In genomic region chr22:37709445-37709765, GRCh38 we compare ENCODE assay signal across 17 cellular contexts. TPM values are rescaled to one million over a fixed set of nuclear protein-coding genes. Genes with fewer than 3 reads are reported as not detected.
DNase-seq lines count a peak whose midpoint lies in the region; ATAC-seq and TF ChIP-seq lines count a peak whose summit lies in the region.
"Had no signal": no experiment of that assay in that cellular context is flagged by ENCODE, and none has a peak within 500 bp of the region (broad histone marks: within the 10 kb centered on the region; RNA-seq: fewer than 3 reads in every experiment).

No MANE protein-coding gene starts in this region.

- H3K4me1 ChIP-seq in GM23338 (ENCODE audit: insufficient read depth) (no peaks in the 10 kb centered on the region), KMS-11 (ENCODE audit: low read depth, poor library complexity, severe bottlenecking) (peaks cover 8% of the 10 kb centered on the region), neuronal stem cell (ENCODE audit: control insufficient read depth in 2 of 2, insufficient read depth in 1 of 2, low read depth in 1 of 2, low read length in 2 of 2) (no peaks in the 10 kb centered on the region)
- H3K4me1 ChIP-seq: Caco-2, HAP-1 had no signal

- H3K36me3 ChIP-seq in GM23338 (ENCODE audit: insufficient read depth) (0 out of 2 replicates have a peak, but pooled peaks cover 5% of the 10 kb centered on the region), KMS-11 (ENCODE audit: insufficient read depth) (no peaks in the 10 kb centered on the region), neuronal stem cell (replicated peaks in 1 of 2; ENCODE audit: control insufficient read depth in 2 of 2, insufficient read depth in 2 of 2, low read length in 2 of 2) (peaks cover 0 to 46% of the 10 kb centered on the region in 2 donors)
- H3K36me3 ChIP-seq: HAP-1 had no signal

- H3K4me2 ChIP-seq in GM23338 (no peak overlapping the region), KMS-11 (peak overlapping the region; percentile 34), neuronal stem cell (ENCODE audit: insufficient read depth, low read length, poor library complexity, severe bottlenecking) (no peak overlapping the region)

- no peaks in the 10 kb centered on the region for H3F3A ChIP-seq in GM23338 (replicated peaks; ENCODE audit: low read depth)

- no peak overlapping the region for H3K9ac ChIP-seq in KMS-11
- no peak overlapping the region for H3K9ac ChIP-seq in neuronal stem cell (ENCODE audit: low read depth, low read length, poor library complexity)
- H3K9ac ChIP-seq: GM23248 had no signal

- H2AK5ac ChIP-seq in neuronal stem cell (ENCODE audit: low read depth, low read length), result peak overlapping the region; percentile 81

- no peak overlapping the region for H3K27ac ChIP-seq in GM23338 (ENCODE audit: low read depth)
- H3K27ac ChIP-seq in KMS-11, result no peak overlapping the region
- H3K27ac ChIP-seq in neuronal stem cell (replicated peaks; ENCODE audit: low read length), result no peak overlapping the region
- no peak overlapping the region for H3K27ac ChIP-seq in substantia nigra (ENCODE audit: low read depth, low read length, poor library complexity, severe bottlenecking)
- H3K27ac ChIP-seq: C4-2B, GM23248 had no signal

- ATAC-seq in GM23338 (peak; percentile 64), esophagus mucosa (peak; percentile 5)
- no peak for ATAC-seq in activated CD8-positive, alpha-beta T cell treated with anti-CD3 and anti-CD28 coated beads, Interleukin-2, amount 10 ng/mL, durations not matched to agents 7 days and 5 days
- ATAC-seq: CD8-positive, alpha-beta T cell; GM12878 had no signal

- peak overlapping the region; percentile 30 for H2BK12ac ChIP-seq in neuronal stem cell (ENCODE audit: low read length)

- no peak overlapping the region for H4K91ac ChIP-seq in neuronal stem cell (ENCODE audit: low read depth, low read length, poor library complexity)

- no peaks in the 10 kb centered on the region for H3K9me2 ChIP-seq in GM23338 (ENCODE audit: insufficient read depth)

- CTCF ChIA-PET in activated CD8-positive, alpha-beta T cell treated with anti-CD3 and anti-CD28 coated beads, Interleukin-2, amount 10 ng/mL, durations not matched to agents 7 days and 5 days (lab: Charles Lee), result no interaction called here

- no peak overlapping the region for H2BK120ac ChIP-seq in neuronal stem cell (ENCODE audit: low read depth, low read length)

- H2BK5ac ChIP-seq in neuronal stem cell (ENCODE audit: low read length), result no peak overlapping the region

- H2BK15ac ChIP-seq in neuronal stem cell (ENCODE audit: low read length), result no peak overlapping the region

- WGBS in neuronal stem cell (ENCODE audit: extremely low coverage in 2 of 2, insufficient read length in 2 of 2, insufficient replicate concordance in 1 of 2), 2 donors, result no CpG with 5 or more reads among the region's 15 CpGs

- POLR2A ChIA-PET in activated CD8-positive, alpha-beta T cell treated with anti-CD3 and anti-CD28 coated beads, Interleukin-2, amount 10 ng/mL, durations not matched to agents 7 days and 5 days (lab: Charles Lee), result no interaction called here

- H3K4me3 ChIP-seq in GM23338 (no peak overlapping the region), KMS-11 (IDR thresholded peaks at IDR 0.05; ENCODE audit: insufficient read depth, low read depth, low read length) (no peak overlapping the region), neuronal stem cell (ENCODE audit: low read length in 2 of 2) (no peak overlapping the region), foreskin fibroblast (ENCODE audit: low read depth in 1 of 2, low read length in 2 of 2) (no peak overlapping the region)
- H3K4me3 ChIP-seq: GM12878, GM23248, HAP-1 had no signal

- peaks cover 44% of the 10 kb centered on the region for H3K36me3 Mint-ChIP-seq in GM23338 (ENCODE audit: low read depth)
- peaks cover 2% of the 10 kb centered on the region for H3K36me3 Mint-ChIP-seq in activated CD8-positive, alpha-beta T cell treated with anti-CD3 and anti-CD28 coated beads, Interleukin-2, amount 10 ng/mL, durations not matched to agents 7 days and 5 days (ENCODE audit: low read depth)

- no peaks in the 10 kb centered on the region for H4K20me1 ChIP-seq in GM23338 (replicated peaks; ENCODE audit: insufficient read depth)
- H4K20me1 ChIP-seq in KMS-11 (ENCODE audit: insufficient read depth), result no peaks in the 10 kb centered on the region

- H3K27me3 Mint-ChIP-seq in GM23338 (ENCODE audit: insufficient read depth, low read depth, poor library complexity), result peaks cover 12% of the 10 kb centered on the region
- H3K27me3 Mint-ChIP-seq in activated CD8-positive, alpha-beta T cell treated with anti-CD3 and anti-CD28 coated beads, Interleukin-2, amount 10 ng/mL, durations not matched to agents 7 days and 5 days (ENCODE audit: low read depth), result no peaks in the 10 kb centered on the region
- H3K27me3 Mint-ChIP-seq: CD4-positive, CD25-positive, alpha-beta regulatory T cell had no signal

- no peak overlapping the region for H3K4ac ChIP-seq in neuronal stem cell (ENCODE audit: low read length)

- peak overlapping the region; percentile 38 for H3K14ac ChIP-seq in neuronal stem cell (ENCODE audit: low read length)

- H4K8ac ChIP-seq in neuronal stem cell (ENCODE audit: low read depth, low read length), result no peak overlapping the region

- TF ChIP-seq CTCF in GM23338 (conservative IDR thresholded peaks at IDR 0.05; ENCODE audit: low read depth in 2 of 2) (no peak), KMS-11 (conservative IDR thresholded peaks at IDR 0.05; ENCODE audit: low read depth, low read length) (no peak), foreskin fibroblast (IDR thresholded peaks at IDR 0.05; ENCODE audit: low read depth, low read length) (no peak)

- H3K4me1 Mint-ChIP-seq in GM23338, result peaks cover 8% of the 10 kb centered on the region
- H3K4me1 Mint-ChIP-seq in activated CD8-positive, alpha-beta T cell treated with anti-CD3 and anti-CD28 coated beads, Interleukin-2, amount 10 ng/mL, durations not matched to agents 7 days and 5 days (ENCODE audit: low read depth), result no peaks in the 10 kb centered on the region

- H3K18ac ChIP-seq in neuronal stem cell (ENCODE audit: low read length), result no peak overlapping the region

- H3K79me1 ChIP-seq in neuronal stem cell (ENCODE audit: low read depth, low read length), result no peaks in the 10 kb centered on the region

- H3K79me2 ChIP-seq in GM23338 (replicated peaks; ENCODE audit: insufficient read depth) (no peaks in the 10 kb centered on the region), KMS-11 (ENCODE audit: insufficient read depth, low read depth) (no peaks in the 10 kb centered on the region)

- peak overlapping the region; percentile 10 for H3K23ac ChIP-seq in neuronal stem cell (ENCODE audit: low read depth, low read length, poor library complexity)

- no peak overlapping the region for H2AFZ ChIP-seq in GM23338
- no peak overlapping the region for H2AFZ ChIP-seq in KMS-11 (ENCODE audit: low read depth)
- H2AFZ ChIP-seq in neuronal stem cell (ENCODE audit: low read length), result no peak overlapping the region
- H2AFZ ChIP-seq: GM23248 had no signal

- peaks cover 0 to 2% of the 10 kb centered on the region in 2 donors for H3K9me3 ChIP-seq in neuronal stem cell (replicated peaks in 1 of 2; ENCODE audit: control insufficient read depth in 2 of 2, insufficient read depth in 1 of 2, low read depth in 1 of 2, low read length in 2 of 2)
- H3K9me3 ChIP-seq: Caco-2, HAP-1 had no signal

- no peak overlapping the region for H3K27ac Mint-ChIP-seq in GM23338
- no peak overlapping the region for H3K27ac Mint-ChIP-seq in activated CD8-positive, alpha-beta T cell treated with anti-CD3 and anti-CD28 coated beads, Interleukin-2, amount 10 ng/mL, durations not matched to agents 7 days and 5 days
- H3K27ac Mint-ChIP-seq: CD4-positive, CD25-positive, alpha-beta regulatory T cell; CD8-positive, alpha-beta T cell; HFFc6 had no signal

- DNase-seq in GM23338 (ENCODE audit: low spot score) (no peak), neuronal stem cell (ENCODE audit: low spot score) (no peak), substantia nigra (lab: John Stamatoyannopoulos, UW) (no peak), foreskin fibroblast (no peak)
- no peak for DNase-seq in activated CD8-positive, alpha-beta T cell treated with anti-CD3 and anti-CD28 coated beads, Interleukin-2, amount 10 ng/mL, durations not matched to agents 7 days and 5 days
- DNase-seq: Caco-2; CD4-positive, CD25-positive, alpha-beta regulatory T cell; CD8-positive, alpha-beta T cell; DND-41; GDM1; GM23248; HFFc6 had no signal

- H3K27me3 ChIP-seq in GM23338 (ENCODE audit: insufficient read depth) (no peaks in the 10 kb centered on the region), KMS-11 (ENCODE audit: insufficient read depth, low read depth) (no peaks in the 10 kb centered on the region), neuronal stem cell (ENCODE audit: control insufficient read depth in 3 of 3, insufficient read depth in 3 of 3, low read depth in 1 of 3, low read length in 3 of 3) (no peaks in the 10 kb centered on the region)

- no peak overlapping the region for H3K4me3 Mint-ChIP-seq in GM23338
- H3K4me3 Mint-ChIP-seq in activated CD8-positive, alpha-beta T cell treated with anti-CD3 and anti-CD28 coated beads, Interleukin-2, amount 10 ng/mL, durations not matched to agents 7 days and 5 days, result no peak overlapping the region
- H3K4me3 Mint-ChIP-seq: CD4-positive, CD25-positive, alpha-beta regulatory T cell; CD8-positive, alpha-beta T cell; HFFc6 had no signal

- H3K9me3 Mint-ChIP-seq in GM23338, result no peaks in the 10 kb centered on the region
- no peaks in the 10 kb centered on the region for H3K9me3 Mint-ChIP-seq in activated CD8-positive, alpha-beta T cell treated with anti-CD3 and anti-CD28 coated beads, Interleukin-2, amount 10 ng/mL, durations not matched to agents 7 days and 5 days (ENCODE audit: insufficient read depth)
- H3K9me3 Mint-ChIP-seq: CD4-positive, CD25-positive, alpha-beta regulatory T cell; CD8-positive, alpha-beta T cell; HFFc6 had no signal

RNA-seq across cellular contexts. Expression of gene TRIOBP, which starts 12.6 kb away (rescaled TPM):
- total RNA-seq in GM23338 (2014; rRNA removed; shearing (Covaris generic)), result 41.2 and 48.4 TPM in 2 replicates
- polyA plus RNA-seq in GM23338 (2016; fragmentation: Nextera tagmentation; extraction: Ambion mirVana), result 21.4 and 22.6 TPM in 2 replicates
- total RNA-seq in esophagus mucosa, result 68.3 TPM
- 17.8 TPM for polyA plus RNA-seq in neuronal stem cell (2013, experiment 1 of 2)
- polyA plus RNA-seq in neuronal stem cell (2013, experiment 2 of 2), result 17.3 TPM
- 10 to 100 TPM; 45.2 to 45.8 TPM for total RNA-seq in activated CD8-positive, alpha-beta T cell treated with anti-CD3 and anti-CD28 coated beads, Interleukin-2, amount 10 ng/mL, durations not matched to agents 7 days and 5 days

RNA-seq across cellular contexts. Expression of gene NOL12, which starts 23.3 kb away (rescaled TPM):
- 18.6 and 22.2 TPM in 2 replicates for total RNA-seq in GM23338 (2014; rRNA removed; shearing (Covaris generic))
- 48.5 and 58.8 TPM in 2 replicates for polyA plus RNA-seq in GM23338 (2016; fragmentation: Nextera tagmentation; extraction: Ambion mirVana)
- 32.8 TPM for total RNA-seq in esophagus mucosa
- 22.6 TPM for polyA plus RNA-seq in neuronal stem cell (2013, experiment 1 of 2)
- polyA plus RNA-seq in neuronal stem cell (2013, experiment 2 of 2), result 19.5 TPM
- 10 to 100 TPM; 42.6 to 45.3 TPM for total RNA-seq in activated CD8-positive, alpha-beta T cell treated with anti-CD3 and anti-CD28 coated beads, Interleukin-2, amount 10 ng/mL, durations not matched to agents 7 days and 5 days

RNA-seq across cellular contexts. Expression of gene LGALS1, which starts 34.0 kb away (rescaled TPM):
- 31.2 and 58.7 TPM in 2 replicates for total RNA-seq in GM23338 (2014; rRNA removed; shearing (Covaris generic))
- 62.5 and 72.6 TPM in 2 replicates for polyA plus RNA-seq in GM23338 (2016; fragmentation: Nextera tagmentation; extraction: Ambion mirVana)
- 55.5 TPM for total RNA-seq in esophagus mucosa
- polyA plus RNA-seq in neuronal stem cell (2013, experiment 1 of 2), result 41.9 TPM
- polyA plus RNA-seq in neuronal stem cell (2013, experiment 2 of 2), result 44.2 TPM
- 1,000 to 10,000 TPM; 1,444 to 1,502 TPM for total RNA-seq in activated CD8-positive, alpha-beta T cell treated with anti-CD3 and anti-CD28 coated beads, Interleukin-2, amount 10 ng/mL, durations not matched to agents 7 days and 5 days

RNA-seq across cellular contexts. Expression of gene PDXP, which starts 50.9 kb away (rescaled TPM):
- total RNA-seq in GM23338 (2014; rRNA removed; shearing (Covaris generic)), result 44.2 and 55.6 TPM in 2 replicates
- polyA plus RNA-seq in GM23338 (2016; fragmentation: Nextera tagmentation; extraction: Ambion mirVana), result 15.0 and 18.5 TPM in 2 replicates
- total RNA-seq in esophagus mucosa, result 2.5 TPM
- 46.4 TPM for polyA plus RNA-seq in neuronal stem cell (2013, experiment 1 of 2)
- 44.0 TPM for polyA plus RNA-seq in neuronal stem cell (2013, experiment 2 of 2)
- 10 to 100 TPM; 31.5 to 33.5 TPM for total RNA-seq in activated CD8-positive, alpha-beta T cell treated with anti-CD3 and anti-CD28 coated beads, Interleukin-2, amount 10 ng/mL, durations not matched to agents 7 days and 5 days

Comparison
In these comparisons a context has a peak if more than half of its experiments do, and no peak if none do; other contexts are left out.
1. RNA of gene LGALS1, which starts 34.0 kb away (total RNA-seq): 1,444 to 1,502 TPM in activated CD8-positive, alpha-beta T cell treated with anti-CD3 and anti-CD28 coated beads, Interleukin-2, amount 10 ng/mL, durations not matched to agents 7 days and 5 days; 55.5 TPM in esophagus mucosa (single experiment) and 31.2 to 58.7 TPM in GM23338; every median in the first group is over 10 times any median in the second.